ENCODE assay signal across 8 cellular contexts in the genomic region with DNA sequence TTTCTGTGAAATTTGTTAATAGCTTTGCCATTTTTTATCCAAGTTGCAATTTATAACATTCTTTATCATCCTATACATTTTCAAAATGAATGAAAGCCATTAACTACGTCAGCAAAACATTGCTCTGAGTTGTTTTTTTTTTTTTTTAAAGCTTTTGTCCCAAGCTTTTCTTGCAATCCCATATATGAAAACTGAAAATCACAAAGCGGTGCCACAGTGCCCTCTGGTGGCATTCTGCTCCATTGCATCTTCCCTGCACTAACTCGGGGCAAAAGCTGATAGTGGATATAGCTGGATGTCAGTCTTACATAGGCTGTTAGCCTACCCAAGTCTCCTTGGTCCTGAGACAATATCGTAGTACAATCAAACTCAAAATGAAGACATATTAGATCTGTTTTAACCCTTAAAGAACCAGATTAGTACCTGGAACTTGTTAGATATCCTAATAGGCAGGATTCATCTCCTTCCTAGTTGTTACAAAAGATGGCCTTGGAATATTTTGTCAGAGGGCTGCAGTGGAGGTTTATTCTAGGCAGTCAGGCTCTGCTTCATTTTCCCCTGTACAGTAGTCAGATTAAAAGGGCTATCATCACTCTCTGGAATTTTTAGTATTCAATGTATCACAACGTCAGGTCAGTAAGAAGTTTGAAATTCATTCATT.
DNase-seq lines count a peak whose midpoint lies in the region; ATAC-seq and TF ChIP-seq lines count a peak whose summit lies in the region.

No MANE protein-coding gene starts in this region.

- H3K36me3 ChIP-seq in BE2C (no peaks in the 10 kb centered on the region), endodermal cell (ENCODE audit: control insufficient read depth, insufficient read depth, low read length) (no peaks in the 10 kb centered on the region), mesendoderm (ENCODE audit: control insufficient read depth, insufficient read depth, low read length) (no peaks in the 10 kb centered on the region)

- H3K9me3 Mint-ChIP-seq in endodermal cell: no peaks in the 10 kb centered on the region
- H3K9me3 Mint-ChIP-seq in stimulated activated naive B cell treated with anti-CD40 and anti-IgM and Interleukin-4, amounts not matched to agents 10 μg/mL and 1 μg/mL and 100 μg/mL, for 72 hours: no peaks in the 10 kb centered on the region

- H3K18ac ChIP-seq in mesendoderm (ENCODE audit: low read length): no peak overlapping the region

- no peak overlapping the region for H2BK5ac ChIP-seq in mesendoderm (ENCODE audit: low read length)

- peak; percentile 88 for ATAC-seq in GM18868 (IDR thresholded peaks at IDR 0.05; ENCODE audit: unreplicated experiment)
- peak; percentile 75 for ATAC-seq in HG03108 (IDR thresholded peaks at IDR 0.05; ENCODE audit: unreplicated experiment)
- peak; percentile 56 to 64 for ATAC-seq in stimulated activated naive B cell treated with anti-CD40 and anti-IgM and Interleukin-4, amounts not matched to agents 10 μg/mL and 1 μg/mL and 100 μg/mL, for 72 hours (replicated peaks)

- H3K4me3 ChIP-seq in BE2C (ENCODE audit: low read depth, low read length): no peak overlapping the region
- no peak overlapping the region for H3K4me3 ChIP-seq in endodermal cell (ENCODE audit: low read length)
- H3K4me3 ChIP-seq in mesendoderm (ENCODE audit: low read length): no peak overlapping the region

- H3K36me3 Mint-ChIP-seq in endodermal cell (ENCODE audit: low read depth): no peaks in the 10 kb centered on the region
- no peaks in the 10 kb centered on the region for H3K36me3 Mint-ChIP-seq in stimulated activated naive B cell treated with anti-CD40 and anti-IgM and Interleukin-4, amounts not matched to agents 10 μg/mL and 1 μg/mL and 100 μg/mL, for 72 hours

- no peak overlapping the region for H2AK5ac ChIP-seq in mesendoderm (ENCODE audit: low read length)

- H3K79me1 ChIP-seq in mesendoderm (ENCODE audit: low read length): no peaks in the 10 kb centered on the region

- H3K4ac ChIP-seq in mesendoderm (ENCODE audit: low read depth, low read length): no peak overlapping the region

- H2BK15ac ChIP-seq in mesendoderm (replicated peaks; ENCODE audit: low read depth): no peak overlapping the region

- WGBS in endodermal cell (ENCODE audit: insufficient coverage in 1 of 2, insufficient read length in 1 of 2), 2 experiments: 23% methylated on average over 4 of the region's 5 CpGs; no CpG with 5 or more reads in 1 of the 2 experiments
- WGBS in mesendoderm (ENCODE audit: extremely low coverage, insufficient coverage, low lambda C conversion rate): no CpG with 5 or more reads among the region's 5 CpGs

- no peaks in the 10 kb centered on the region for H3K4me1 Mint-ChIP-seq in endodermal cell
- H3K4me1 Mint-ChIP-seq in stimulated activated naive B cell treated with anti-CD40 and anti-IgM and Interleukin-4, amounts not matched to agents 10 μg/mL and 1 μg/mL and 100 μg/mL, for 72 hours: no peaks in the 10 kb centered on the region

- H3K9me3 ChIP-seq in BE2C: no peaks in the 10 kb centered on the region
- H3K9me3 ChIP-seq in endodermal cell (ENCODE audit: control insufficient read depth, low read length): no peaks in the 10 kb centered on the region

- H4K5ac ChIP-seq in mesendoderm (ENCODE audit: low read length): no peak overlapping the region

- H3K23ac ChIP-seq in mesendoderm (ENCODE audit: low read length): no peak overlapping the region

- H3K56ac ChIP-seq in mesendoderm (ENCODE audit: low read length): no peak overlapping the region

- peak; percentile 92 for TF ChIP-seq CTCF in BE2C (IDR thresholded peaks at IDR 0.05; ENCODE audit: low read depth, low read length)
- TF ChIP-seq CTCF in endodermal cell (conservative IDR thresholded peaks at IDR 0.05): peak; percentile 98

- H3K27me3 ChIP-seq in BE2C: no peaks in the 10 kb centered on the region
- H3K27me3 ChIP-seq in endodermal cell (ENCODE audit: control insufficient read depth, insufficient read depth, low read length, poor library complexity, severe bottlenecking): no peaks in the 10 kb centered on the region
- no peaks in the 10 kb centered on the region for H3K27me3 ChIP-seq in mesendoderm (ENCODE audit: insufficient read depth, low read length, poor library complexity)

- DNase-seq in BE2C: peak; percentile 43
- DNase-seq in NCI-H2227 (lab: John Stamatoyannopoulos, UW; ENCODE audit: unreplicated experiment): peak; percentile 65
- peak; percentile 17 to 21 for DNase-seq in activated CD4-positive, alpha-beta T cell treated with anti-CD3 and anti-CD28 coated beads, Interleukin-2, amount 50 U/mL, for 24 hours (ENCODE audit: low read depth in 1 of 2, low spot score in 1 of 2)
- peak; percentile 93 for DNase-seq in endodermal cell
- DNase-seq in mesendoderm: peak; percentile 75
- peak; percentile 26 for DNase-seq in stimulated activated naive B cell treated with anti-CD40 and anti-IgM and Interleukin-4, amounts not matched to agents 10 μg/mL and 1 μg/mL and 100 μg/mL, for 72 hours

- H3K27me3 Mint-ChIP-seq in endodermal cell (ENCODE audit: insufficient read depth): no peaks in the 10 kb centered on the region
- no peaks in the 10 kb centered on the region for H3K27me3 Mint-ChIP-seq in stimulated activated naive B cell treated with anti-CD40 and anti-IgM and Interleukin-4, amounts not matched to agents 10 μg/mL and 1 μg/mL and 100 μg/mL, for 72 hours

- H3K27ac Mint-ChIP-seq in endodermal cell: no peak overlapping the region
- no peak overlapping the region for H3K27ac Mint-ChIP-seq in stimulated activated naive B cell treated with anti-CD40 and anti-IgM and Interleukin-4, amounts not matched to agents 10 μg/mL and 1 μg/mL and 100 μg/mL, for 72 hours

- no peak overlapping the region for H4K8ac ChIP-seq in mesendoderm (ENCODE audit: low read depth, low read length)

- H3K4me2 ChIP-seq in mesendoderm (ENCODE audit: low read length): no peak overlapping the region

- H3K4me1 ChIP-seq in BE2C: no peaks in the 10 kb centered on the region
- no peaks in the 10 kb centered on the region for H3K4me1 ChIP-seq in endodermal cell (ENCODE audit: control insufficient read depth, insufficient read depth, low read length)
- H3K4me1 ChIP-seq in mesendoderm (ENCODE audit: control insufficient read depth, low read depth, low read length): no peaks in the 10 kb centered on the region

- H2BK120ac ChIP-seq in mesendoderm (ENCODE audit: low read depth, low read length): no peak overlapping the region

- H3K9ac ChIP-seq in endodermal cell (ENCODE audit: extremely low read depth, low read length, poor library complexity, severe bottlenecking) (no peak overlapping the region), mesendoderm (ENCODE audit: low read length) (no peak overlapping the region)

- H3K79me2 ChIP-seq in mesendoderm (ENCODE audit: control insufficient read depth, insufficient read depth, low read length): no peaks in the 10 kb centered on the region

- no peak overlapping the region for H3K4me3 Mint-ChIP-seq in endodermal cell
- no peak overlapping the region for H3K4me3 Mint-ChIP-seq in stimulated activated naive B cell treated with anti-CD40 and anti-IgM and Interleukin-4, amounts not matched to agents 10 μg/mL and 1 μg/mL and 100 μg/mL, for 72 hours

- H3K27ac ChIP-seq in endodermal cell (ENCODE audit: low read depth, low read length): no peak overlapping the region
- no peak overlapping the region for H3K27ac ChIP-seq in mesendoderm (ENCODE audit: low read depth, low read length)

Comparison
In these comparisons a context has a peak if more than half of its experiments do, and no peak if none do; other contexts are left out.
1. DNase-seq: peak in every context shown above with its lines; median percentile 93 in endodermal cell; 75 in mesendoderm; 65 in NCI-H2227; 43 in BE2C; 26 in stimulated activated naive B cell treated with anti-CD40 and anti-IgM and Interleukin-4, amounts not matched to agents 10 μg/mL and 1 μg/mL and 100 μg/mL, for 72 hours; 19 in activated CD4-positive, alpha-beta T cell treated with anti-CD3 and anti-CD28 coated beads, Interleukin-2, amount 50 U/mL, for 24 hours.